ENCODE assay signal across 11 cellular contexts in the genomic region with DNA sequence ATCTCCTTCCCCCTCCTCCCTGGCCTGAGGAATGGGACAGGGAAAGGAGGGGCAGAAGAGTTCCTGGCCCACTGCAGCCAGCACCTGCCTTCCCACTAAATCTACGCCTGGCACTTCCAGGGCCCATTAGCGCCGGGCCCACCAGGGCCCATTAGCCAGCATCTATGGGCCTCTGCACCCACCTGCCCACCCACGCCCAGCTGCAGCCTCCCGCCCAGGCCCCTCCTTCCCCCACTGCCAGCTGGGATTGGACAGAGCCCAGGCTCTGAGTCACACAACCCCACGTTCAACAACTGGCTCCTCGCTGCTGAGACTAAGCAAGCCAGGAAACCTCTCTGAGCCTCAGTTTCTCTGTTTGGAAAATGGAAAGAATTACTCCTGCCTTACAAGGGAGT. TPM values are rescaled to one million over a fixed set of nuclear protein-coding genes. Genes with fewer than 3 reads are reported as not detected.
A peak's percentile ranks its signal among the peaks of the same experiment; 100 is the strongest.
DNase-seq lines count a peak whose midpoint lies in the region; ATAC-seq and TF ChIP-seq lines count a peak whose summit lies in the region.
"Had no signal": no experiment of that assay in that cellular context is flagged by ENCODE, and none has a peak within 500 bp of the region (broad histone marks: within the 10 kb centered on the region; RNA-seq: fewer than 3 reads in every experiment).

No MANE protein-coding gene starts in this region.

- no peak overlapping the region for H3K4me3 Mint-ChIP-seq in activated CD8-positive, alpha-beta T cell treated with anti-CD3 and anti-CD28 coated beads for 36 hours
- no peak overlapping the region for H3K4me3 Mint-ChIP-seq in activated CD8-positive, alpha-beta T cell treated with anti-CD3 and anti-CD28 coated beads, Interleukin-2, amount 10 ng/mL, durations not matched to agents 7 days and 5 days
- H3K4me3 Mint-ChIP-seq in stimulated activated effector memory CD8-positive, alpha-beta T cell treated with anti-CD3 and anti-CD28 coated beads, Interleukin-12 subunit alpha, Interleukin-12 subunit beta, amount 100 ng/mL, for 72 hours = no peak overlapping the region
- H3K4me3 Mint-ChIP-seq in stimulated activated memory B cell treated with anti-CD40 and anti-IgM and Interleukin-4, amounts not matched to agents 10 μg/mL and 1 μg/mL and 100 μg/mL, for 72 hours = no peak overlapping the region
- H3K4me3 Mint-ChIP-seq: natural killer cell; T-helper 2 cell treated with Interferon-gamma antibody and Interleukin-4, amounts not matched to agents 5 μg/mL and 100 μg/mL, for 36 hours had no signal

- POLR2A ChIA-PET in activated CD8-positive, alpha-beta T cell treated with anti-CD3 and anti-CD28 coated beads for 36 hours (lab: Charles Lee) = no interaction called here
- POLR2A ChIA-PET in activated CD8-positive, alpha-beta T cell treated with anti-CD3 and anti-CD28 coated beads, Interleukin-2, amount 10 ng/mL, durations not matched to agents 7 days and 5 days (lab: Charles Lee) = interaction anchor here (0.6 kb wide), 1 partner anchor 101 kb away, joined by 3 read pairs; no protein-coding TSS in a partner anchor

- H3K27me3 Mint-ChIP-seq in activated CD8-positive, alpha-beta T cell treated with anti-CD3 and anti-CD28 coated beads for 36 hours = peaks cover 53% of the 10 kb centered on the region
- peaks cover 71% of the 10 kb centered on the region for H3K27me3 Mint-ChIP-seq in activated CD8-positive, alpha-beta T cell treated with anti-CD3 and anti-CD28 coated beads, Interleukin-2, amount 10 ng/mL, durations not matched to agents 7 days and 5 days (ENCODE audit: low read depth)
- H3K27me3 Mint-ChIP-seq in stimulated activated memory B cell treated with anti-CD40 and anti-IgM and Interleukin-4, amounts not matched to agents 10 μg/mL and 1 μg/mL and 100 μg/mL, for 72 hours = peaks cover 93% of the 10 kb centered on the region

- H3K27ac Mint-ChIP-seq in activated CD8-positive, alpha-beta T cell treated with anti-CD3 and anti-CD28 coated beads for 36 hours = no peak overlapping the region
- H3K27ac Mint-ChIP-seq in activated CD8-positive, alpha-beta T cell treated with anti-CD3 and anti-CD28 coated beads, Interleukin-2, amount 10 ng/mL, durations not matched to agents 7 days and 5 days = no peak overlapping the region
- H3K27ac Mint-ChIP-seq in stimulated activated effector memory CD8-positive, alpha-beta T cell treated with anti-CD3 and anti-CD28 coated beads, Interleukin-12 subunit alpha, Interleukin-12 subunit beta, amount 100 ng/mL, for 72 hours = no peak overlapping the region
- H3K27ac Mint-ChIP-seq in stimulated activated memory B cell treated with anti-CD40 and anti-IgM and Interleukin-4, amounts not matched to agents 10 μg/mL and 1 μg/mL and 100 μg/mL, for 72 hours = no peak overlapping the region
- H3K27ac Mint-ChIP-seq: natural killer cell; T-helper 2 cell treated with Interferon-gamma antibody and Interleukin-4, amounts not matched to agents 5 μg/mL and 100 μg/mL, for 36 hours had no signal

- DNase-seq in activated CD8-positive, alpha-beta T cell treated with anti-CD3 and anti-CD28 coated beads for 36 hours = no peak
- no peak for DNase-seq in activated CD8-positive, alpha-beta T cell treated with anti-CD3 and anti-CD28 coated beads, Interleukin-2, amount 10 ng/mL, durations not matched to agents 7 days and 5 days
- DNase-seq in SHP77 treated with DMSO at 0.1 percent for 48 hours (lab: John Stamatoyannopoulos, UW) (peak; percentile 21), fibroblast of pulmonary artery (ENCODE audit: low read depth) (peak; percentile 40), middle frontal gyrus (ENCODE audit: extremely low spot score, low spot score) (no peak)
- no peak for DNase-seq in stimulated activated effector memory CD8-positive, alpha-beta T cell treated with anti-CD3 and anti-CD28 coated beads, Interleukin-12 subunit alpha, Interleukin-12 subunit beta, amount 100 ng/mL, for 72 hours (ENCODE audit: low spot score in 2 of 2)
- DNase-seq: amniotic stem cell, natural killer cell had no signal

- peak; percentile 40 for ATAC-seq in activated CD8-positive, alpha-beta T cell treated with anti-CD3 and anti-CD28 coated beads for 36 hours
- ATAC-seq in activated CD8-positive, alpha-beta T cell treated with anti-CD3 and anti-CD28 coated beads, Interleukin-2, amount 10 ng/mL, durations not matched to agents 7 days and 5 days = no peak
- ATAC-seq in stimulated activated effector memory CD8-positive, alpha-beta T cell treated with anti-CD3 and anti-CD28 coated beads, Interleukin-12 subunit alpha, Interleukin-12 subunit beta, amount 100 ng/mL, for 72 hours = peak; percentile 9
- no peak for ATAC-seq in stimulated activated memory B cell treated with anti-CD40 and anti-IgM and Interleukin-4, amounts not matched to agents 10 μg/mL and 1 μg/mL and 100 μg/mL, for 72 hours
- ATAC-seq in HG02970 (IDR thresholded peaks at IDR 0.05; ENCODE audit: low FRiP score, unreplicated experiment) = no peak

- intact Hi-C loops in activated CD8-positive, alpha-beta T cell treated with anti-CD3 and anti-CD28 coated beads for 36 hours (cut with micrococcal nuclease) = no loop called here

- H3K36me3 Mint-ChIP-seq in activated CD8-positive, alpha-beta T cell treated with anti-CD3 and anti-CD28 coated beads for 36 hours (ENCODE audit: low read depth) = no peaks in the 10 kb centered on the region
- no peaks in the 10 kb centered on the region for H3K36me3 Mint-ChIP-seq in activated CD8-positive, alpha-beta T cell treated with anti-CD3 and anti-CD28 coated beads, Interleukin-2, amount 10 ng/mL, durations not matched to agents 7 days and 5 days (ENCODE audit: low read depth)
- H3K36me3 Mint-ChIP-seq in stimulated activated effector memory CD8-positive, alpha-beta T cell treated with anti-CD3 and anti-CD28 coated beads, Interleukin-12 subunit alpha, Interleukin-12 subunit beta, amount 100 ng/mL, for 72 hours = peaks cover 6% of the 10 kb centered on the region
- no peaks in the 10 kb centered on the region for H3K36me3 Mint-ChIP-seq in stimulated activated memory B cell treated with anti-CD40 and anti-IgM and Interleukin-4, amounts not matched to agents 10 μg/mL and 1 μg/mL and 100 μg/mL, for 72 hours
- H3K36me3 Mint-ChIP-seq: natural killer cell had no signal

- CTCF ChIA-PET in activated CD8-positive, alpha-beta T cell treated with anti-CD3 and anti-CD28 coated beads for 36 hours (lab: Charles Lee) = interaction anchor here (1.6 to 1.9 kb wide), 2 partner anchors 15 to 71 kb away, joined by 6 to 9 read pairs; no protein-coding TSS in a partner anchor
- CTCF ChIA-PET in activated CD8-positive, alpha-beta T cell treated with anti-CD3 and anti-CD28 coated beads, Interleukin-2, amount 10 ng/mL, durations not matched to agents 7 days and 5 days (lab: Charles Lee) = interaction anchor here (2.9 kb wide), 1 partner anchor 14 kb away, joined by 8 read pairs; no protein-coding TSS in a partner anchor

- H3K4me3 ChIP-seq in fibroblast of pulmonary artery (replicated peaks; ENCODE audit: low read depth, low read length) = no peak overlapping the region

- no peak for TF ChIP-seq CTCF in activated CD8-positive, alpha-beta T cell treated with anti-CD3 and anti-CD28 coated beads for 36 hours (IDR thresholded peaks at IDR 0.05)
- no peak for TF ChIP-seq CTCF in fibroblast of pulmonary artery (IDR thresholded peaks at IDR 0.05; ENCODE audit: low read length, missing control alignments)

- H3K9me3 Mint-ChIP-seq in activated CD8-positive, alpha-beta T cell treated with anti-CD3 and anti-CD28 coated beads for 36 hours = no peaks in the 10 kb centered on the region
- no peaks in the 10 kb centered on the region for H3K9me3 Mint-ChIP-seq in activated CD8-positive, alpha-beta T cell treated with anti-CD3 and anti-CD28 coated beads, Interleukin-2, amount 10 ng/mL, durations not matched to agents 7 days and 5 days (ENCODE audit: insufficient read depth)
- H3K9me3 Mint-ChIP-seq in stimulated activated effector memory CD8-positive, alpha-beta T cell treated with anti-CD3 and anti-CD28 coated beads, Interleukin-12 subunit alpha, Interleukin-12 subunit beta, amount 100 ng/mL, for 72 hours = no peaks in the 10 kb centered on the region
- H3K9me3 Mint-ChIP-seq in stimulated activated memory B cell treated with anti-CD40 and anti-IgM and Interleukin-4, amounts not matched to agents 10 μg/mL and 1 μg/mL and 100 μg/mL, for 72 hours = no peaks in the 10 kb centered on the region
- H3K9me3 Mint-ChIP-seq: natural killer cell; T-helper 2 cell treated with Interferon-gamma antibody and Interleukin-4, amounts not matched to agents 5 μg/mL and 100 μg/mL, for 36 hours had no signal

- H3K4me1 Mint-ChIP-seq in activated CD8-positive, alpha-beta T cell treated with anti-CD3 and anti-CD28 coated beads for 36 hours (ENCODE audit: low read depth) = peaks cover 10% of the 10 kb centered on the region
- peaks cover 7% of the 10 kb centered on the region for H3K4me1 Mint-ChIP-seq in activated CD8-positive, alpha-beta T cell treated with anti-CD3 and anti-CD28 coated beads, Interleukin-2, amount 10 ng/mL, durations not matched to agents 7 days and 5 days (ENCODE audit: low read depth)
- peaks cover 24% of the 10 kb centered on the region for H3K4me1 Mint-ChIP-seq in stimulated activated effector memory CD8-positive, alpha-beta T cell treated with anti-CD3 and anti-CD28 coated beads, Interleukin-12 subunit alpha, Interleukin-12 subunit beta, amount 100 ng/mL, for 72 hours
- peaks cover 35% of the 10 kb centered on the region for H3K4me1 Mint-ChIP-seq in stimulated activated memory B cell treated with anti-CD40 and anti-IgM and Interleukin-4, amounts not matched to agents 10 μg/mL and 1 μg/mL and 100 μg/mL, for 72 hours

RNA-seq across cellular contexts. Expression of gene CYTH4, which starts 48.7 kb away (rescaled TPM):
- total RNA-seq in activated CD8-positive, alpha-beta T cell treated with anti-CD3 and anti-CD28 coated beads for 36 hours = 10 to 100 TPM; 33.2 to 33.4 TPM
- 100 to 1,000 TPM; 107 to 114 TPM for total RNA-seq in activated CD8-positive, alpha-beta T cell treated with anti-CD3 and anti-CD28 coated beads, Interleukin-2, amount 10 ng/mL, durations not matched to agents 7 days and 5 days

Comparison
In these comparisons a context has a peak if more than half of its experiments do, and no peak if none do; other contexts are left out.
1. ATAC-seq: peak in activated CD8-positive, alpha-beta T cell treated with anti-CD3 and anti-CD28 coated beads for 36 hours (single experiment) and stimulated activated effector memory CD8-positive, alpha-beta T cell treated with anti-CD3 and anti-CD28 coated beads, Interleukin-12 subunit alpha, Interleukin-12 subunit beta, amount 100 ng/mL, for 72 hours (single experiment); none in activated CD8-positive, alpha-beta T cell treated with anti-CD3 and anti-CD28 coated beads, Interleukin-2, amount 10 ng/mL, durations not matched to agents 7 days and 5 days (single experiment), stimulated activated memory B cell treated with anti-CD40 and anti-IgM and Interleukin-4, amounts not matched to agents 10 μg/mL and 1 μg/mL and 100 μg/mL, for 72 hours (single experiment) and HG02970 (single experiment).
2. DNase-seq: peak in SHP77 treated with DMSO at 0.1 percent for 48 hours (single experiment) and fibroblast of pulmonary artery (single experiment); none in activated CD8-positive, alpha-beta T cell treated with anti-CD3 and anti-CD28 coated beads for 36 hours (single experiment), activated CD8-positive, alpha-beta T cell treated with anti-CD3 and anti-CD28 coated beads, Interleukin-2, amount 10 ng/mL, durations not matched to agents 7 days and 5 days (single experiment), stimulated activated effector memory CD8-positive, alpha-beta T cell treated with anti-CD3 and anti-CD28 coated beads, Interleukin-12 subunit alpha, Interleukin-12 subunit beta, amount 100 ng/mL, for 72 hours (0 of 2) and middle frontal gyrus (single experiment).